8 cellular contexts compared by ENCODE assay signal in genomic region chr12:116559080-116559329, GRCh38. TPM values are rescaled to one million over a fixed set of nuclear protein-coding genes. Genes with fewer than 3 reads are reported as not detected.
A peak's percentile ranks its signal among the peaks of the same experiment; 100 is the strongest.
DNase-seq lines count a peak whose midpoint lies in the region; ATAC-seq, FAIRE-seq and TF ChIP-seq lines count a peak whose summit lies in the region.

No MANE protein-coding gene starts in this region.

- no peaks in the 10 kb centered on the region for H3K27me3 ChIP-seq in ACC112 (ENCODE audit: insufficient read depth, low read length)

- DNase-seq in activated B cell treated with CpG ODN at 0.5 μM for 24 hours = no peak
- no peak for DNase-seq in natural killer cell
- no peak for DNase-seq in frontal cortex (ENCODE audit: low spot score in 2 of 2)
- no peak for DNase-seq in NCI-H2081 (lab: John Stamatoyannopoulos, UW)
- DNase-seq in hepatic stellate cell (ENCODE audit: low spot score) = no peak

- peaks cover 6% of the 10 kb centered on the region for H3K9me3 Mint-ChIP-seq in activated B cell treated with CpG ODN at 0.5 μM for 24 hours
- peaks cover 0 to 4% of the 10 kb centered on the region in 2 donors for H3K9me3 Mint-ChIP-seq in natural killer cell

- peak; percentile 51 for ATAC-seq in GM18907 (IDR thresholded peaks at IDR 0.05; ENCODE audit: unreplicated experiment)
- ATAC-seq in HG03095 (IDR thresholded peaks at IDR 0.05; ENCODE audit: unreplicated experiment) = peak; percentile 59
- ATAC-seq in activated B cell treated with CpG ODN at 0.5 μM for 24 hours (ENCODE audit: low read depth) = peak; percentile 52
- peak in 2 of 3 donors; percentile 8 to 11 for ATAC-seq in natural killer cell

- no peak for FAIRE-seq in frontal cortex (lab: Jason Lieb, UNC)

- H3K36me3 ChIP-seq in ACC112 (ENCODE audit: insufficient read depth, low read length) = no peaks in the 10 kb centered on the region

- H3K4me1 Mint-ChIP-seq in activated B cell treated with CpG ODN at 0.5 μM for 24 hours (peaks cover 62% of the 10 kb centered on the region), natural killer cell (peaks cover 22 to 28% of the 10 kb centered on the region in 2 donors)

- POLR2A ChIA-PET in activated B cell treated with CpG ODN at 0.5 μM for 24 hours (lab: Charles Lee) = interaction anchor here (0.5 to 4.0 kb wide), 29 partner anchors 9 to 498 kb away, joined by 3 to 124 read pairs (median 7); partner anchors contain the start of gene MED13L

- H3K4me3 Mint-ChIP-seq in activated B cell treated with CpG ODN at 0.5 μM for 24 hours (peak overlapping the region; percentile 84), natural killer cell (peak overlapping the region; percentile 83)

- H3K4me3 ChIP-seq in ACC112 (ENCODE audit: low read depth, low read length) = no peak overlapping the region

- CTCF ChIA-PET in activated B cell treated with CpG ODN at 0.5 μM for 24 hours (lab: Charles Lee) = interaction anchor here (0.9 to 4.2 kb wide), 16 partner anchors 11 to 417 kb away, joined by 3 to 24 read pairs (median 4); no protein-coding TSS in a partner anchor

- no peaks in the 10 kb centered on the region for H3K79me2 ChIP-seq in ACC112 (ENCODE audit: control insufficient read depth, insufficient read depth, low read length, unreplicated experiment)

- H3K36me3 Mint-ChIP-seq in activated B cell treated with CpG ODN at 0.5 μM for 24 hours (ENCODE audit: low read depth) (peaks cover 4% of the 10 kb centered on the region), natural killer cell (peaks cover 8% of the 10 kb centered on the region)

- H3K27me3 Mint-ChIP-seq in activated B cell treated with CpG ODN at 0.5 μM for 24 hours (no peaks in the 10 kb centered on the region), natural killer cell (ENCODE audit: low read depth in 2 of 2) (peaks cover 12 to 19% of the 10 kb centered on the region in 2 donors)

- no peak overlapping the region for H3K27ac ChIP-seq in ACC112 (ENCODE audit: low read depth, low read length)

- H2AFZ ChIP-seq in ACC112 (ENCODE audit: low read length, unreplicated experiment) = peak overlapping the region; percentile 60

- intact Hi-C loops in activated B cell treated with CpG ODN at 0.5 μM for 24 hours (cut with micrococcal nuclease) (loop anchor here (1.0 kb wide), 11 partner anchors 11 to 364 kb away; partner anchors contain the start of gene MED13L), natural killer cell (cut with micrococcal nuclease) (no loop called here)

- peaks cover 7% of the 10 kb centered on the region for H3K4me1 ChIP-seq in ACC112 (ENCODE audit: control insufficient read depth, insufficient read depth, low read length, unreplicated experiment)

- H3K27ac Mint-ChIP-seq in activated B cell treated with CpG ODN at 0.5 μM for 24 hours (peak overlapping the region; percentile 100), natural killer cell (peak overlapping the region; percentile 76 to 89)

- no peak for TF ChIP-seq CTCF in activated B cell treated with CpG ODN at 0.5 μM for 24 hours (IDR thresholded peaks at IDR 0.05)
- TF ChIP-seq CTCF in natural killer cell (IDR thresholded peaks at IDR 0.05) = no peak

RNA-seq across cellular contexts. Expression of gene MAP1LC3B2, which starts 0.2 kb away (rescaled TPM):
- total RNA-seq in activated B cell treated with CpG ODN at 0.5 μM for 24 hours = 1.0 and 1.9 TPM in 2 replicates
- total RNA-seq in natural killer cell = 1 to 10 TPM; 1.5 to 3.7 (median 3.3) TPM
- total RNA-seq in frontal cortex = 0.82 TPM
